1 cellular context compared by ENCODE assay signal in the genomic region with DNA sequence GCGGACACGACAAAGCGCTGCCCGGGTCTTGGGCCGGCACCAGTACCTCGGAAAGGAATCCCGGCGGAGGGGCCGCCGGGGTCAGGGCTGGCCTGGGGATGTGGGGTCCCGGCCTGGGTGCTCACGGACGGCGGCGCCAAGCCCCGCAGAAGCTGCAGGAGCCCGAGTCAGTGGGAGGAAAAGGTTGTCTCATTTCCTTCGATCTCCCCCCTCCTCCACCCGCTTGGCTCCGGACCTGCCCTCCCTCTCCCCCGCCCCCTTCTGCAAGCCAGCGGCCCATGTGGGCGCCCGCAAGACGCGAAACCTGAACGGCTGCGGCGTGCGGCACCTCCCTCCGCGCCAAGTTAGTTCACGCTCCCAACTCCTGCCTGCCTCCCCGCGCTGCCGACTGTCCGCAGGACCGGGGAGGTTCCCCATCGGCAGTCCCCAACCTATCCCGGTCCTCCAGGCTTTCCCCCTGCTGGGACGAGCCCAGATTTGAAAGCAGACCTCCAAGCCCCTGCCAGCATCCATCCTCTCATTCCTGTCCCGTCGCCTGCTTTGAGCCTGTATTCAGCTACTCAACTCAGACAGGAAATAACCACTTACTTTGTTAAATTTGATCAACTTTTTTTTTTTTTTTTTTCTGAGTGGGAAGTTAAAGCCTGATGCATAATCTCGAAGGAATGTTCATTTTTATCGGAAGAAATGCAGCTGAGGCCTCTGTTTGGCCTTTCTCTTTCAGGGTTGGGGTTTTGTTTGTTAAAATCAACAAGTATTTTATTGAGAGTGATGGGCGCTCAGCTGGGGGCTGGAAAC.
TF ChIP-seq lines count a peak whose summit lies in the region.

Gene EVA1A (minus strand): TSS at position 172 of the 798 bp plus-strand sequence. CDS start 42,799 bp downstream, outside the sequence.

TF ChIP-seq in HepG2, 621 proteins besides CTCF, POLR2A, EP300 and RAD21 (continued from another document and continues in another):
- TF ChIP-seq MED1 (CRISPR knock-in tag; IDR thresholded peaks at IDR 0.05) (peak; percentile 82), ATF5 (CRISPR knock-in tag; IDR thresholded peaks at IDR 0.05; ENCODE audit: low read depth) (no peak), BRCA1 (CRISPR knock-in tag; IDR thresholded peaks at IDR 0.05) (peak; percentile 31; the same call in 1 of the 2 replicates), ZNF24 (IDR thresholded peaks at IDR 0.05) (no peak), RNF219 (CRISPR knock-in tag; IDR thresholded peaks at IDR 0.05) (0 out of 2 replicates have a peak, but pooled peaks have one; percentile 4), XRCC5 (optimal IDR thresholded peaks at IDR 0.05; ENCODE audit: low read length) (peak; percentile 67), DZIP1 (CRISPR knock-in tag; IDR thresholded peaks at IDR 0.05) (peak; percentile 64; the same call in 1 of the 2 replicates), ZNF460 (CRISPR knock-in tag; IDR thresholded peaks at IDR 0.05; ENCODE audit: borderline replicate concordance) (no peak), ZNF790 (CRISPR knock-in tag; IDR thresholded peaks at IDR 0.05; ENCODE audit: borderline replicate concordance) (no peak), HINFP (CRISPR knock-in tag; IDR thresholded peaks at IDR 0.05; ENCODE audit: low read depth) (peak; percentile 71), ZBTB39 (CRISPR knock-in tag; IDR thresholded peaks at IDR 0.05) (no peak), ZBTB2 (CRISPR knock-in tag; IDR thresholded peaks at IDR 0.05; ENCODE audit: low read depth) (peak; percentile 45; the same call in 1 of the 2 replicates), ZC3H4 (CRISPR knock-in tag; IDR thresholded peaks at IDR 0.05; ENCODE audit: borderline replicate concordance) (no peak), U2AF2 (IDR thresholded peaks at IDR 0.05; ENCODE audit: low read depth, low read length) (no peak), STAT6 (CRISPR knock-in tag; IDR thresholded peaks at IDR 0.05; ENCODE audit: borderline replicate concordance) (no peak), ZNF569 (CRISPR knock-in tag; IDR thresholded peaks at IDR 0.05; ENCODE audit: borderline replicate concordance) (0 out of 2 replicates have a peak, but pooled peaks have one; percentile 21), ZBTB7B (CRISPR knock-in tag; IDR thresholded peaks at IDR 0.05) (no peak), ZC3H13 (CRISPR knock-in tag; IDR thresholded peaks at IDR 0.05) (peak; percentile 88), HMGXB4 (CRISPR knock-in tag; IDR thresholded peaks at IDR 0.05; ENCODE audit: borderline replicate concordance in 1 of 2, low read depth in 1 of 2) (peak; percentile 52 to 85), DRAP1 (CRISPR knock-in tag; IDR thresholded peaks at IDR 0.05) (no peak; the same call in 1 of the 2 replicates), HOXA9 (CRISPR knock-in tag; IDR thresholded peaks at IDR 0.05; ENCODE audit: borderline replicate concordance) (no peak), ZNF841 (CRISPR knock-in tag; IDR thresholded peaks at IDR 0.05; ENCODE audit: borderline replicate concordance) (peak; percentile 83; the same call in 1 of the 2 replicates), RFXANK (CRISPR knock-in tag; IDR thresholded peaks at IDR 0.05) (no peak), ZBTB26 (CRISPR knock-in tag; IDR thresholded peaks at IDR 0.05; ENCODE audit: borderline replicate concordance) (no peak), MAFF (IDR thresholded peaks at IDR 0.05; ENCODE audit: low read depth, low read length) (no peak), ZNF296 (CRISPR knock-in tag; conservative IDR thresholded peaks at IDR 0.05) (no peak), KLF6 (CRISPR knock-in tag; IDR thresholded peaks at IDR 0.05) (no peak)
- TF ChIP-seq, protein P1, sequence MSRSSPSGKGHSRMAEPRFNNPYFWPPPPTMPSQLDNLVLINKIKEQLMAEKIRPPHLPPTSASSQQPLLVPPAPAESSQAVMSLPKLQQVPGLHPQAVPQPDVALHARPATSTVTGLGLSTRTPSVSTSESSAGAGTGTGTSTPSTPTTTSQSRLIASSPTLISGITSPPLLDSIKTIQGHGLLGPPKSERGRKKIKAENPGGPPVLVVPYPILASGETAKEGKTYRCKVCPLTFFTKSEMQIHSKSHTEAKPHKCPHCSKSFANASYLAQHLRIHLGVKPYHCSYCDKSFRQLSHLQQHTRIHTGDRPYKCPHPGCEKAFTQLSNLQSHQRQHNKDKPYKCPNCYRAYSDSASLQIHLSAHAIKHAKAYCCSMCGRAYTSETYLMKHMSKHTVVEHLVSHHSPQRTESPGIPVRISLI (CRISPR knock-in tag; IDR thresholded peaks at IDR 0.05; ENCODE audit: borderline replicate concordance): peak; percentile 69
- TF ChIP-seq, protein P2, sequence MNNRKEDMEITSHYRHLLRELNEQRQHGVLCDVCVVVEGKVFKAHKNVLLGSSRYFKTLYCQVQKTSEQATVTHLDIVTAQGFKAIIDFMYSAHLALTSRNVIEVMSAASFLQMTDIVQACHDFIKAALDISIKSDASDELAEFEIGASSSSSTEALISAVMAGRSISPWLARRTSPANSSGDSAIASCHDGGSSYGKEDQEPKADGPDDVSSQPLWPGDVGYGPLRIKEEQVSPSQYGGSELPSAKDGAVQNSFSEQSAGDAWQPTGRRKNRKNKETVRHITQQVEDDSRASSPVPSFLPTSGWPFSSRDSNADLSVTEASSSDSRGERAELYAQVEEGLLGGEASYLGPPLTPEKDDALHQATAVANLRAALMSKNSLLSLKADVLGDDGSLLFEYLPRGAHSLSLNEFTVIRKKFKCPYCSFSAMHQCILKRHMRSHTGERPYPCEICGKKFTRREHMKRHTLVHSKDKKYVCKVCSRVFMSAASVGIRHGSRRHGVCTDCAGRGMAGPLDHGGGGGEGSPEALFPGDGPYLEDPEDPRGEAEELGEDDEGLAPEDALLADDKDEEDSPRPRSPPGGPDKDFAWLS (CRISPR knock-in tag; IDR thresholded peaks at IDR 0.05; ENCODE audit: borderline replicate concordance): no peak
